In genomic region chr5:127840198-127840524, GRCh38 we compare ENCODE assay signal across 15 cellular contexts.
DNase-seq lines count a peak whose midpoint lies in the region; ATAC-seq, FAIRE-seq and TF ChIP-seq lines count a peak whose summit lies in the region.
"Had no signal": no experiment of that assay in that cellular context is flagged by ENCODE, and none has a peak within 500 bp of the region (broad histone marks: within the 10 kb centered on the region; RNA-seq: fewer than 3 reads in every experiment).

No MANE protein-coding gene starts in this region.

- TF ChIP-seq EP300 in ovary (IDR thresholded peaks at IDR 0.05), result no peak
- no peak for TF ChIP-seq EP300 in sigmoid colon (IDR thresholded peaks at IDR 0.05)

- DNase-seq in OCI-M1 (lab: John Stamatoyannopoulos, UW) (peak; percentile 0), HTR-8/SVneo (ENCODE audit: insufficient read length, low spot score) (no peak), NCI-H187 (lab: John Stamatoyannopoulos, UW) (no peak), ovary (no peak), sigmoid colon (no peak)
- DNase-seq: CD4-positive, alpha-beta memory T cell; central memory CD4-positive, alpha-beta T cell; IMR-90; stimulated activated CD4-positive, alpha-beta T cell treated with anti-CD3 and anti-CD28 coated beads, Interleukin-4, amount 100 ng/mL, for 4 hours; T-helper 9 cell had no signal

- no peak overlapping the region for H3K27ac ChIP-seq in ovary
- no peak overlapping the region for H3K27ac ChIP-seq in sigmoid colon
- H3K27ac ChIP-seq: thoracic aorta had no signal

- intact Hi-C loops in ovary (cut with DNase I) (no loop called here), sigmoid colon (cut with DNase I) (no loop called here)

- TF ChIP-seq CTCF in ovary (IDR thresholded peaks at IDR 0.05) (no peak), sigmoid colon (IDR thresholded peaks at IDR 0.05) (no peak)

- 27 to 33% (median 27%) methylated on average over 1 of the region's 1 CpG for WGBS in ovary, 3 donors
- WGBS in sigmoid colon, 2 donors, result 6 to 22% methylated on average over 1 of the region's 1 CpG

- no peaks in the 10 kb centered on the region for H3K36me3 ChIP-seq in ovary
- H3K36me3 ChIP-seq in sigmoid colon, result no peaks in the 10 kb centered on the region
- H3K36me3 ChIP-seq: thoracic aorta had no signal

- H3K9me3 ChIP-seq in ovary, result no peaks in the 10 kb centered on the region
- no peaks in the 10 kb centered on the region for H3K9me3 ChIP-seq in sigmoid colon
- H3K9me3 ChIP-seq: thoracic aorta had no signal

- FAIRE-seq in HTR-8/SVneo (lab: Jason Lieb, UNC), result no peak

- H3K4me1 ChIP-seq in ovary (ENCODE audit: insufficient read depth) (peaks cover 2% of the 10 kb centered on the region), sigmoid colon (peaks cover 0 to 9% (median 2%) of the 10 kb centered on the region in 4 donors)

- TF ChIP-seq POLR2A in ovary (IDR thresholded peaks at IDR 0.05) (no peak), sigmoid colon (IDR thresholded peaks at IDR 0.05) (no peak)

- peak; percentile 76 for ATAC-seq in GM18508 (IDR thresholded peaks at IDR 0.05; ENCODE audit: insufficient read depth, unreplicated experiment)
- ATAC-seq in GM21390 (IDR thresholded peaks at IDR 0.05; ENCODE audit: unreplicated experiment), result peak; percentile 76
- peak; percentile 62 for ATAC-seq in HG03108 (IDR thresholded peaks at IDR 0.05; ENCODE audit: unreplicated experiment)
- ATAC-seq: activated T-helper 17 cell treated with anti-CD3 and anti-CD28 coated beads, Interleukin-2, amount 50 U/mL, for 72 hours had no signal

- H3K4me3 ChIP-seq in ovary, result no peak overlapping the region
- no peak overlapping the region for H3K4me3 ChIP-seq in sigmoid colon
- H3K4me3 ChIP-seq: thoracic aorta had no signal

- H3K27me3 ChIP-seq in ovary (no peaks in the 10 kb centered on the region), sigmoid colon (no peaks in the 10 kb centered on the region)
